In genomic region chr6:148583631-148584030, GRCh38 we compare ENCODE assay signal across 9 cellular contexts.
"Had no signal": no experiment of that assay in that cellular context is flagged by ENCODE, and none has a peak within 500 bp of the region (broad histone marks: within the 10 kb centered on the region; RNA-seq: fewer than 3 reads in every experiment).

No MANE protein-coding gene starts in this region.

- H3K4me3 Mint-ChIP-seq: GM23338, H9, HFFc6 had no signal

- FAIRE-seq: H1, H54 had no signal

- H3K27ac ChIP-seq: HL-60 had no signal

- H3K4me3 ChIP-seq: GM23338 had no signal

- DNase-seq: H9, HCEC 1CT, HFFc6, IMR-90, KBM-7 had no signal

- H3K27ac Mint-ChIP-seq: GM23338, H9, HFFc6 had no signal

- H3K4me2 ChIP-seq: GM23338 had no signal

- ATAC-seq: GM23338 had no signal

- H2AFZ ChIP-seq: GM23338 had no signal
